18 cellular contexts compared by ENCODE assay signal in the genomic region with DNA sequence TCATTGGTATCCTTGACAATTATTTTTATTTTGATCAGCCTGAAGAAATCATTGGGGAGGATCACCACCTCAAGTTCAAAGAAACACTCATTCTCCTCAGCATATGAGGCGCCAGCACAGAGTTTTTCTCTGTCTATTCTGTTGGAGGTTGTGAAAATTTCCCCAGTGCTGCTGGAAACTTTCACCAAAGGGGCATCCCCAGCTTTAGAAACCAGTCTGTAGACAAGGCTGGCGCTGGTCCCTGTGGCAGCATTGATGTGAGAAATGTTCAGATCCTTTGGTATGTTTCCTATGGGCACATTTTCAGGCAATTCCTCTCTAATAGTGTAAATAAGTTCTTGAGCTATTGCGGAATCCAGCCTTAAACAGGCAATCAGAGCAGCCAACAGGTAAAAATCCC. TPM values are rescaled to one million over a fixed set of nuclear protein-coding genes. Genes with fewer than 3 reads are reported as not detected.
DNase-seq lines count a peak whose midpoint lies in the region; ATAC-seq and TF ChIP-seq lines count a peak whose summit lies in the region.
"Had no signal": no experiment of that assay in that cellular context is flagged by ENCODE, and none has a peak within 500 bp of the region (broad histone marks: within the 10 kb centered on the region; RNA-seq: fewer than 3 reads in every experiment).

No MANE protein-coding gene starts in this region.

- H3K9ac ChIP-seq in SK-N-MC (ENCODE audit: insufficient read length) = no peak overlapping the region

- CTCF ChIA-PET in AG04450 (lab: Charles Lee) = no interaction called here

- TF ChIP-seq CTCF in AG04450 (IDR thresholded peaks at IDR 0.05; ENCODE audit: low read depth, low read length) (no peak), fibroblast of mammary gland (conservative IDR thresholded peaks at IDR 0.05; ENCODE audit: control insufficient read depth, insufficient read depth, low read depth, low read length) (no peak)

- H3K4me3 ChIP-seq in AG04450 (ENCODE audit: low read depth, low read length) (peak overlapping the region; percentile 80; the same call in 1 of the 2 replicates), SK-N-MC (peak overlapping the region; percentile 95), fibroblast of mammary gland (ENCODE audit: control insufficient read depth, low read depth, low read length) (peak overlapping the region; percentile 18)
- H3K4me3 ChIP-seq: suprapubic skin had no signal

- no peak overlapping the region for H3K27ac ChIP-seq in AG04450 (ENCODE audit: low read depth, low read length)
- H3K27ac ChIP-seq in SK-N-MC = no peak overlapping the region
- H3K27ac ChIP-seq: spleen, suprapubic skin had no signal

- POLR2A ChIA-PET in AG04450 (lab: Yijun Ruan, JAX) = interaction anchor here (0.6 kb wide), 1 partner anchor 144 kb away, joined by 4 read pairs; no protein-coding TSS in a partner anchor

- H3K36me3 ChIP-seq in SK-N-MC (ENCODE audit: insufficient read depth, low read length) = no peaks in the 10 kb centered on the region
- H3K36me3 ChIP-seq: spleen, suprapubic skin had no signal

- no peak for ATAC-seq in GM21515 (IDR thresholded peaks at IDR 0.05; ENCODE audit: unreplicated experiment)
- ATAC-seq: left lobe of liver; natural killer cell treated with Interleukin-12 subunit alpha and Interleukin-12 subunit beta and Interleukin-15 and Interleukin-18, amount 100 ng/mL, for 72 hours had no signal

- DNase-seq in AG04450 (ENCODE audit: low read depth, low spot score) (no peak), SK-N-MC (ENCODE audit: low read depth, low spot score) (no peak), fibroblast of mammary gland (ENCODE audit: low read depth) (no peak), pons (ENCODE audit: low spot score) (peak; percentile 49), hepatic stellate cell (ENCODE audit: low spot score) (no peak), 8988T (no peak)
- no peak for DNase-seq in activated CD4-positive, CD25-positive, alpha-beta regulatory T cell (lab: John Stamatoyannopoulos, UW)
- DNase-seq: activated gamma-delta T cell, AML-193, DMS53, MV-4-11, NCI-H2171 treated with DMSO at 0.1 percent for 48 hours, SIG-M5, spleen had no signal

- no peaks in the 10 kb centered on the region for H3K27me3 ChIP-seq in AG04450 (ENCODE audit: control insufficient read depth, insufficient read depth, low read length)

- peaks cover 3% of the 10 kb centered on the region; the same call in 1 of the 2 replicates for H3K9me3 ChIP-seq in AG04450 (ENCODE audit: control insufficient read depth, insufficient read depth, low read length)
- no peaks in the 10 kb centered on the region for H3K9me3 ChIP-seq in SK-N-MC (ENCODE audit: low read depth, low read length)
- H3K9me3 ChIP-seq: spleen, suprapubic skin had no signal

RNA-seq across cellular contexts. Expression of a gene that starts 2.1 kb away (rescaled TPM):
- polyA plus RNA-seq in AG04450 (2011; rRNA removed) = 2.2 and 3.3 TPM in 2 replicates
- 9.2 and 12.6 TPM in 2 replicates for polyA minus RNA-seq in AG04450 (2011; rRNA and poly(A)+ RNA removed)

Comparison
In these comparisons a context has a peak if more than half of its experiments do, and no peak if none do; other contexts are left out.
1. H3K4me3 ChIP-seq: peak in every context shown above with its lines; median percentile 95 in SK-N-MC; 80 in AG04450; 18 in fibroblast of mammary gland.